15 cellular contexts compared by ENCODE assay signal in genomic region chr2:70479816-70480215, GRCh38.
"Had no signal": no experiment of that assay in that cellular context is flagged by ENCODE, and none has a peak within 500 bp of the region (broad histone marks: within the 10 kb centered on the region; RNA-seq: fewer than 3 reads in every experiment).

No MANE protein-coding gene starts in this region.

- H3K36me3 ChIP-seq: cardiac muscle cell, esophagus squamous epithelium, neutrophil, thyroid gland, vagina had no signal

- H3K4me3 Mint-ChIP-seq: activated CD4-positive, alpha-beta T cell treated with anti-CD3 and anti-CD28 coated beads, Interleukin-2, amount 10 ng/mL, durations not matched to agents 24 days and 14 days; activated naive CD4-positive, alpha-beta T cell treated with anti-CD3 and anti-CD28 coated beads, Interleukin-2, amount 10 ng/mL, durations not matched to agents 7 days and 5 days; naive thymus-derived CD8-positive, alpha-beta T cell had no signal

- H3K27me3 ChIP-seq: cardiac muscle cell, esophagus squamous epithelium, foreskin keratinocyte, thyroid gland, vagina had no signal

- DNase-seq: activated CD4-positive, alpha-beta T cell treated with anti-CD3 and anti-CD28 coated beads, Interleukin-2, amount 10 ng/mL, durations not matched to agents 24 days and 14 days; activated naive CD4-positive, alpha-beta T cell treated with anti-CD3 and anti-CD28 coated beads, Interleukin-2, amount 10 ng/mL, durations not matched to agents 7 days and 5 days; activated T-cell treated with anti-CD3 and anti-CD28 coated beads for 4 hours; esophagus squamous epithelium; foreskin keratinocyte; mammary epithelial cell; mucosa of descending colon; retina; thyroid gland had no signal

- H3K27me3 Mint-ChIP-seq: naive thymus-derived CD8-positive, alpha-beta T cell had no signal

- H3K27ac ChIP-seq: cardiac muscle cell, esophagus squamous epithelium, foreskin keratinocyte, neutrophil, thyroid gland, vagina had no signal

- H3K4me3 ChIP-seq: cardiac muscle cell, esophagus squamous epithelium, mucosa of descending colon, thyroid gland, vagina had no signal

- H3K4me1 ChIP-seq: vagina had no signal

- H3K9me3 ChIP-seq: mucosa of descending colon, neutrophil, thyroid gland, vagina had no signal

- H3K36me3 Mint-ChIP-seq: activated naive CD4-positive, alpha-beta T cell treated with anti-CD3 and anti-CD28 coated beads, Interleukin-2, amount 10 ng/mL, durations not matched to agents 7 days and 5 days; naive thymus-derived CD8-positive, alpha-beta T cell had no signal

- ATAC-seq: foreskin keratinocyte; left lobe of liver; mucosa of descending colon; naive thymus-derived CD8-positive, alpha-beta T cell had no signal

- H3K27ac Mint-ChIP-seq: activated CD4-positive, alpha-beta T cell treated with anti-CD3 and anti-CD28 coated beads, Interleukin-2, amount 10 ng/mL, durations not matched to agents 24 days and 14 days; activated naive CD4-positive, alpha-beta T cell treated with anti-CD3 and anti-CD28 coated beads, Interleukin-2, amount 10 ng/mL, durations not matched to agents 7 days and 5 days; activated T-helper 2 cell treated with anti-CD3 and anti-CD28 coated beads, Interferon-gamma antibody, Interleukin-2, Interleukin-4, amounts not matched to agents 10 μg/mL and 5 μg/mL and 100 μg/mL, durations not matched to agents 14 hours and 24 hours and 36 hours; naive thymus-derived CD8-positive, alpha-beta T cell had no signal

- H3K9me3 Mint-ChIP-seq: activated T-helper 2 cell treated with anti-CD3 and anti-CD28 coated beads, Interferon-gamma antibody, Interleukin-2, Interleukin-4, amounts not matched to agents 10 μg/mL and 5 μg/mL and 100 μg/mL, durations not matched to agents 14 hours and 24 hours and 36 hours had no signal
